ENCODE assay signal across 16 cellular contexts in the genomic region with DNA sequence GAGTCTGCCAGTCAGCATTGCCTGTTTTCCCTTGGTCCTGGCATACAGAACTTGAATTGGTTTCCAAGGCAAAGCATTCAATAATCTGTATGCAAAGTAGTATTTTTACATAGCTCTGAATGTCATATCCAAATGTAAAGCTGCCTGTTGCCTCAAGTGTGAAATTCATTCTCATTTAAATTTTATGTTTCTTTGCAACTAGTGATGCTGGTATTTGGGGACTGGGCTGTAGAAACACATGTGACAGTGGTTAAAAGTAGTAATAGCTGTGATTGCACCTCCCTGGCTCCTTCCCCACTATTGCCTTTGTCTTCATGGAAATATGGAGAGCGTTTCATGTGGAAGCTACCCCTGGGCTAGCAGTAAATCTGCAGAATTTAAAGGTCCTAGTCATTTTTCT.
A peak's percentile ranks its signal among the peaks of the same experiment; 100 is the strongest.
DNase-seq lines count a peak whose midpoint lies in the region; ATAC-seq lines count a peak whose summit lies in the region.
"Had no signal": no experiment of that assay in that cellular context is flagged by ENCODE, and none has a peak within 500 bp of the region (broad histone marks: within the 10 kb centered on the region; RNA-seq: fewer than 3 reads in every experiment).

No MANE protein-coding gene starts in this region.

- no peaks in the 10 kb centered on the region for H3K36me3 Mint-ChIP-seq in activated T-cell treated with anti-CD3 and anti-CD28 coated beads, Interleukin-2, amount 50 U/mL, for 4 hours (ENCODE audit: insufficient read depth)
- H3K36me3 Mint-ChIP-seq: CD14-positive monocyte; CD8-positive, alpha-beta T cell had no signal

- ATAC-seq in HG03159 (IDR thresholded peaks at IDR 0.05; ENCODE audit: unreplicated experiment) (no peak), GM18511 (IDR thresholded peaks at IDR 0.05; ENCODE audit: unreplicated experiment) (no peak)
- ATAC-seq in activated T-cell treated with anti-CD3 and anti-CD28 coated beads, Interleukin-2, amount 50 U/mL, for 4 hours, result no peak
- ATAC-seq: A549; CD8-positive, alpha-beta T cell; HepG2 had no signal

- H3K9ac ChIP-seq in HUES48 (ENCODE audit: low read depth, low read length), result no peak overlapping the region; the same call in 1 of the 2 replicates
- H3K9ac ChIP-seq: KMS-11 had no signal

- H3K4me3 ChIP-seq in HUES48 (ENCODE audit: low read depth, low read length), result peak overlapping the region; percentile 7; the same call in 1 of the 2 replicates
- H3K4me3 ChIP-seq: A549 had no signal

- H3K4me1 ChIP-seq in HUES48 (ENCODE audit: control insufficient read depth, insufficient read depth, low read length), result peaks cover 53% of the 10 kb centered on the region
- H3K4me1 ChIP-seq: A549, Caco-2 had no signal

- peak overlapping the region; percentile 87 for H3K27ac ChIP-seq in HUES48 (ENCODE audit: low read depth, low read length)
- H3K27ac ChIP-seq: A549, KMS-11 had no signal

- no peaks in the 10 kb centered on the region for H3K4me1 Mint-ChIP-seq in activated T-cell treated with anti-CD3 and anti-CD28 coated beads, Interleukin-2, amount 50 U/mL, for 4 hours (ENCODE audit: low read depth)
- H3K4me1 Mint-ChIP-seq: CD14-positive monocyte had no signal

- no peaks in the 10 kb centered on the region for H3K27me3 ChIP-seq in HUES48 (ENCODE audit: control insufficient read depth, insufficient read depth, low read length)

- peaks cover 3% of the 10 kb centered on the region for H3K9me3 Mint-ChIP-seq in activated T-cell treated with anti-CD3 and anti-CD28 coated beads, Interleukin-2, amount 50 U/mL, for 4 hours
- H3K9me3 Mint-ChIP-seq: CD8-positive, alpha-beta T cell had no signal

- H3K4me3 Mint-ChIP-seq in activated T-cell treated with anti-CD3 and anti-CD28 coated beads, Interleukin-2, amount 50 U/mL, for 4 hours, result no peak overlapping the region
- H3K4me3 Mint-ChIP-seq: CD14-positive monocyte; CD8-positive, alpha-beta T cell had no signal

- H3K36me3 ChIP-seq in HUES48 (ENCODE audit: control insufficient read depth, insufficient read depth, low read length), result no peaks in the 10 kb centered on the region

- in situ Hi-C loops in ACHN (cut with HindIII; ENCODE audit: low pct_ligation_motif_present, low pct_unique_long_range_greater_than_20kb, low sequenced_read_pairs), result no loop called here

- H3K9me3 ChIP-seq in HUES48 (ENCODE audit: control insufficient read depth, insufficient read depth, low read length), result 0 out of 2 replicates have a peak, but pooled peaks cover 3% of the 10 kb centered on the region
- H3K9me3 ChIP-seq: A549, Caco-2 had no signal

- peak; percentile 94 for DNase-seq in NCI-H526 treated with DMSO at 0.1 percent for 48 hours (lab: John Stamatoyannopoulos, UW)
- peak; percentile 63 for DNase-seq in iPS DF 19.7 (ENCODE audit: low read depth, low spot score)
- peak; percentile 18 for DNase-seq in iPS-NIHi7 (ENCODE audit: extremely low spot score)
- no peak for DNase-seq in ACHN
- DNase-seq in activated T-cell treated with anti-CD3 and anti-CD28 coated beads, Interleukin-2, amount 50 U/mL, for 4 hours, result no peak
- DNase-seq: Caco-2; CD8-positive, alpha-beta T cell; DND-41; GDM1 had no signal

- H3K27me3 Mint-ChIP-seq in activated T-cell treated with anti-CD3 and anti-CD28 coated beads, Interleukin-2, amount 50 U/mL, for 4 hours (ENCODE audit: low read depth), result no peaks in the 10 kb centered on the region

Comparison
In these comparisons a context has a peak if more than half of its experiments do, and no peak if none do; other contexts are left out.
1. DNase-seq: peak in NCI-H526 treated with DMSO at 0.1 percent for 48 hours (single experiment), iPS DF 19.7 (single experiment) and iPS-NIHi7 (single experiment); none in ACHN (single experiment) and activated T-cell treated with anti-CD3 and anti-CD28 coated beads, Interleukin-2, amount 50 U/mL, for 4 hours (single experiment).